Comparison of ENCODE assay signal across 8 cellular contexts in genomic region chr11:118609380-118610219, GRCh38. TPM values are rescaled to one million over a fixed set of nuclear protein-coding genes. Genes with fewer than 3 reads are reported as not detected.
DNase-seq lines count a peak whose midpoint lies in the region; ATAC-seq, FAIRE-seq and TF ChIP-seq lines count a peak whose summit lies in the region.

No MANE protein-coding gene starts in this region.

- no peak for TF ChIP-seq CTCF in progenitor cell of endocrine pancreas (IDR thresholded peaks at IDR 0.05; ENCODE audit: unreplicated experiment)

- no peaks in the 10 kb centered on the region for H3K9me3 Mint-ChIP-seq in progenitor cell of endocrine pancreas (ENCODE audit: low read depth)

- H3K4me1 Mint-ChIP-seq in progenitor cell of endocrine pancreas (ENCODE audit: low read depth), result peaks cover 38% of the 10 kb centered on the region

- intact Hi-C loops in head of caudate nucleus (cut with DNase I), result loop anchor here (5.0 kb wide), 1 partner anchor 48 kb away; no protein-coding TSS in a partner anchor

- peak overlapping the region; percentile 38 for H3K27ac Mint-ChIP-seq in progenitor cell of endocrine pancreas

- H3K27me3 Mint-ChIP-seq in progenitor cell of endocrine pancreas, result peaks cover 31% of the 10 kb centered on the region

- H3K36me3 Mint-ChIP-seq in progenitor cell of endocrine pancreas (ENCODE audit: insufficient read depth), result no peaks in the 10 kb centered on the region

- peak overlapping the region; percentile 63 for H3K4me3 Mint-ChIP-seq in progenitor cell of endocrine pancreas (ENCODE audit: low read depth)

- no peak for DNase-seq in GM12891 (ENCODE audit: insufficient read length, low spot score)
- DNase-seq in activated T-cell treated with anti-CD3 and anti-CD28 coated beads, Interleukin-2, amount 50 U/mL, for 48 hours, result peak; percentile 56 to 65
- DNase-seq in head of caudate nucleus, result peak; percentile 63 to 92 (median 84)
- DNase-seq in progenitor cell of endocrine pancreas (ENCODE audit: low spot score, unreplicated experiment), result no peak
- no peak for DNase-seq in NCI-H1092 treated with DMSO at 0.1 percent for 48 hours (lab: John Stamatoyannopoulos, UW)
- no peak for DNase-seq in HK-2 (ENCODE audit: unreplicated experiment)

- no peak for TF ChIP-seq POLR2A in GM12891 (IDR thresholded peaks at IDR 0.05; ENCODE audit: low read depth, low read length)

- ATAC-seq in GM21381 (IDR thresholded peaks at IDR 0.05; ENCODE audit: unreplicated experiment) (no peak), GM18517 (IDR thresholded peaks at IDR 0.05; ENCODE audit: unreplicated experiment) (no peak)

- FAIRE-seq in GM12891 (lab: Jason Lieb, UNC), result peak; percentile 16

TF ChIP-seq in GM12891, 5 proteins besides CTCF, POLR2A, EP300 and RAD21:
- TF ChIP-seq POU2F2 (IDR thresholded peaks at IDR 0.05; ENCODE audit: low read depth, low read length), result no peak
- TF ChIP-seq SPI1 (IDR thresholded peaks at IDR 0.05; ENCODE audit: low read depth, low read length), result no peak
- no peak for TF ChIP-seq PAX5 (IDR thresholded peaks at IDR 0.05; ENCODE audit: insufficient read depth, low read length, severe bottlenecking)
- no peak for TF ChIP-seq POLR2AphosphoS5 (IDR thresholded peaks at IDR 0.05; ENCODE audit: low read depth, low read length)
- no peak for TF ChIP-seq TAF1 (IDR thresholded peaks at IDR 0.05; ENCODE audit: low read depth, low read length)

RNA-seq across cellular contexts. Expression of gene PHLDB1, which starts 2.2 kb away (rescaled TPM):
- 0.08 TPM for polyA plus RNA-seq in GM12891 (2012; ENCODE audit: low read depth, missing spikeins)
- total RNA-seq in progenitor cell of endocrine pancreas, result 106 and 110 TPM in 2 replicates

RNA-seq across cellular contexts. Expression of gene ARCN1, which starts 37.4 kb away (rescaled TPM):
- 71.6 TPM for polyA plus RNA-seq in GM12891 (2012; ENCODE audit: low read depth, missing spikeins)
- 112 TPM in 2 replicates for total RNA-seq in progenitor cell of endocrine pancreas

RNA-seq across cellular contexts. Expression of gene IFT46, which starts 43.9 kb away (rescaled TPM):
- polyA plus RNA-seq in GM12891 (2012; ENCODE audit: low read depth, missing spikeins), result 8.2 TPM
- total RNA-seq in progenitor cell of endocrine pancreas, result 23.5 and 23.7 TPM in 2 replicates

Comparison
In these comparisons a context has a peak if more than half of its experiments do, and no peak if none do; other contexts are left out.
1. DNase-seq: peak in activated T-cell treated with anti-CD3 and anti-CD28 coated beads, Interleukin-2, amount 50 U/mL, for 48 hours (2 of 2) and head of caudate nucleus (42 of 42); none in GM12891 (single experiment), progenitor cell of endocrine pancreas (single experiment), NCI-H1092 treated with DMSO at 0.1 percent for 48 hours (single experiment) and HK-2 (single experiment).